1 cellular context compared by ENCODE assay signal in genomic region chr16:79997257-79997656, GRCh38.
TF ChIP-seq lines count a peak whose summit lies in the region.

No MANE protein-coding gene starts in this region.

TF ChIP-seq in GM23338, 12 proteins besides CTCF, POLR2A, EP300 and RAD21 (continued from another document):
- TF ChIP-seq ZNF462 (CRISPR knock-in tag; IDR thresholded peaks at IDR 0.05) (no peak), POLR2AphosphoS5 (IDR thresholded peaks at IDR 0.05; ENCODE audit: low read depth) (no peak), NANOG (IDR thresholded peaks at IDR 0.05; ENCODE audit: borderline replicate concordance) (no peak), CREB1 (CRISPR knock-in tag; IDR thresholded peaks at IDR 0.05; ENCODE audit: low read depth) (no peak), ZNF114 (CRISPR knock-in tag; IDR thresholded peaks at IDR 0.05) (no peak), ZNF331 (CRISPR knock-in tag; IDR thresholded peaks at IDR 0.05; ENCODE audit: low read depth) (no peak), JUNB (IDR thresholded peaks at IDR 0.05; ENCODE audit: unreplicated experiment) (no peak), EZH2phosphoT487 (IDR thresholded peaks at IDR 0.05; ENCODE audit: unreplicated experiment) (no peak)
